Comparison of ENCODE assay signal across 8 cellular contexts in genomic region chr4:145154573-145154972, GRCh38. TPM values are rescaled to one million over a fixed set of nuclear protein-coding genes. Genes with fewer than 3 reads are reported as not detected.
DNase-seq lines count a peak whose midpoint lies in the region; ATAC-seq, FAIRE-seq and TF ChIP-seq lines count a peak whose summit lies in the region.

No MANE protein-coding gene starts in this region.

- no peak overlapping the region for H3K27ac ChIP-seq in stomach

- no peaks in the 10 kb centered on the region for H3K9me3 ChIP-seq in mucosa of descending colon
- H3K9me3 ChIP-seq in stomach = no peaks in the 10 kb centered on the region

- H3K27me3 ChIP-seq in bronchial epithelial cell (ENCODE audit: control insufficient read depth, insufficient read depth, low read length) = no peaks in the 10 kb centered on the region
- no peaks in the 10 kb centered on the region for H3K27me3 ChIP-seq in stomach

- peaks cover 4% of the 10 kb centered on the region for H3K36me3 ChIP-seq in bronchial epithelial cell (ENCODE audit: control insufficient read depth, insufficient read depth, low read length)
- H3K36me3 ChIP-seq in mucosa of descending colon (ENCODE audit: low read depth) = peaks cover 4% of the 10 kb centered on the region
- H3K36me3 ChIP-seq in stomach = peaks cover 18 to 97% (median 81%) of the 10 kb centered on the region in 4 donors

- H3K4me3 ChIP-seq in bronchial epithelial cell (ENCODE audit: low read depth, low read length) (no peak overlapping the region), mucosa of descending colon (no peak overlapping the region), stomach (no peak overlapping the region)

- TF ChIP-seq POLR2A in stomach (IDR thresholded peaks at IDR 0.05) = no peak

- intact Hi-C loops in mucosa of descending colon (cut with DNase I, micrococcal nuclease) (no loop called here), stomach (cut with DNase I; ENCODE audit: low total_unique reads) (no loop called here)

- no peak for TF ChIP-seq EP300 in stomach (IDR thresholded peaks at IDR 0.05)

- no peaks in the 10 kb centered on the region for H3K4me1 ChIP-seq in mucosa of descending colon (ENCODE audit: low read depth)
- H3K4me1 ChIP-seq in stomach = peaks cover 0 to 18% (median 5%) of the 10 kb centered on the region in 4 donors

- TF ChIP-seq CTCF in bronchial epithelial cell (IDR thresholded peaks at IDR 0.05; ENCODE audit: insufficient read depth, low read length, severe bottlenecking) (peak; percentile 37), mucosa of descending colon (IDR thresholded peaks at IDR 0.05) (no peak), stomach (IDR thresholded peaks at IDR 0.05) (peak in 3 of 7 experiments; percentile 27 to 32 (median 30))

- DNase-seq in COR-L47 (lab: John Stamatoyannopoulos, UW) (peak; percentile 3), bronchial epithelial cell (ENCODE audit: low read depth) (no peak), mucosa of descending colon (peak in 1 of 3 donors; percentile 23), stomach (no peak)
- DNase-seq in activated CD4-positive, CD25-positive, alpha-beta regulatory T cell (lab: John Stamatoyannopoulos, UW) = no peak
- DNase-seq in stimulated activated CD4-positive, alpha-beta T cell treated with anti-CD3 and anti-CD28 coated beads, Interleukin-4, amount 100 ng/mL, for 24 hours = no peak

- no peak for FAIRE-seq in bronchial epithelial cell (lab: Jason Lieb, UNC)

- WGBS in stomach, 5 donors = 67 to 100% (median 91%) methylated on average over 1 of the region's 1 CpG

- peak; percentile 73 for ATAC-seq in GM19397 (IDR thresholded peaks at IDR 0.05; ENCODE audit: unreplicated experiment)
- ATAC-seq in HG03521 (IDR thresholded peaks at IDR 0.05; ENCODE audit: unreplicated experiment) = peak; percentile 73
- peak; percentile 59 for ATAC-seq in mucosa of descending colon

RNA-seq across cellular contexts. Expression of gene OTUD4, which starts 25.8 kb away (rescaled TPM):
- total RNA-seq in bronchial epithelial cell = 22.9 TPM in 2 replicates
- total RNA-seq in mucosa of descending colon = 10 to 100 TPM; 29.9 to 52.9 (median 38.4) TPM
- total RNA-seq in stomach = 10 to 100 TPM in 4 of 5 donors, 1 to 10 TPM in 1; 6.4 to 53.8 (median 39.7) TPM
- polyA plus RNA-seq in stomach = 1 to 10 TPM; 5.2 to 7.3 (median 5.2) TPM

RNA-seq across cellular contexts. Expression of gene ABCE1, which starts 56.5 kb away (rescaled TPM):
- 96.0 and 186 TPM in 2 replicates for total RNA-seq in bronchial epithelial cell
- 10 to 100 TPM; 23.6 to 29.1 (median 25.1) TPM for total RNA-seq in mucosa of descending colon
- total RNA-seq in stomach = 100 to 1,000 TPM in 1 of 5 donors, 10 to 100 TPM in 4; 20.0 to 108 (median 74.6) TPM
- 10 to 100 TPM; 16.9 to 21.5 (median 19.5) TPM for polyA plus RNA-seq in stomach

RNA-seq across cellular contexts. Expression of gene ANAPC10, which starts 56.6 kb away (rescaled TPM):
- total RNA-seq in bronchial epithelial cell (27.1 and 27.4 TPM in 2 replicates), mucosa of descending colon (10 to 100 TPM; 12.6 to 14.7 (median 13.5) TPM), stomach (10 to 100 TPM in 2 of 5 donors, 1 to 10 TPM in 3; 2.6 to 42.0 (median 6.1) TPM)
- 10 to 100 TPM; 13.5 to 18.8 (median 14.5) TPM for polyA plus RNA-seq in stomach
